In the genomic region with DNA sequence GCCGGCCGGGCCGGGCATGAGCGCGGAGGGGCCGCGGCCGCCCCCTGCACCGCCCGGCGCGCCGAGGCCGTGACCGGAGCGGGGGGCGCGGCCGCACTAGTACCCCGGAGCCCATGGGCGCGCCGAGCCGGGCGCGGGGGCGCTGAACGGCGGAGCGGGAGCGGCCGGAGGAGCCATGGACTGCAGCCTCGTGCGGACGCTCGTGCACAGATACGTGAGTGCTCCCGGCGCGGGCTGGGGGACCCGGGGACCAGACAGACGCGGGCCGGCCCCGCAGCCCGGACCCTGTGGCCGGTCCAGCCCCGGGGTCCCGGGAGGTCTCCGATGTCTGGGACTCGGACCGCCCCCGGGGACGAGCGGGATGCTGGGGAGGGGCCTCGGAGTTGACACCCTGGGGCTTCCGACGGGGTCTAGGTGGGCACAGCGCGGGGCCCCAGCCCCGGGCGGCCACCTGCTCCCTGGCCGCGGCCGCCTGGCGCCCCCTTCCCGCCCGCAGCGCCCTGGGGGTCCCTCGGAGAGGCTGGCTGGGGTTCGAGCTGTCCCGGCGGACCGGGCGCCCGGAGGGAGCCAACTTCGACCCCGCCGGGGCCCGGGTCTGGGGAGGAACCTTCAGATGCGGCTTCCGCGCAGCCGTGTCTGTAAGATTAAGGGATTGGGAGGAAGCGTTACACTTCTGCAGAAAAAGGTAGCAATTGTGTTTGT, we compare ENCODE assay signal across 8 cellular contexts. TPM values are rescaled to one million over a fixed set of nuclear protein-coding genes. Genes with fewer than 3 reads are reported as not detected.
DNase-seq lines count a peak whose midpoint lies in the region; ATAC-seq and TF ChIP-seq lines count a peak whose summit lies in the region.

No MANE protein-coding gene starts in this region.

- H3K9ac ChIP-seq in ES-I3 (ENCODE audit: low read depth, low read length) (peak overlapping the region; percentile 76), endocrine pancreas (ENCODE audit: control insufficient read depth, insufficient read depth, low read length) (peak overlapping the region; percentile 65)

- H3K9me3 ChIP-seq in ES-I3 (ENCODE audit: control insufficient read depth, insufficient read depth, low read length) (no peaks in the 10 kb centered on the region), WERI-Rb-1 (ENCODE audit: severe bottlenecking) (no peaks in the 10 kb centered on the region), endocrine pancreas (ENCODE audit: control insufficient read depth, low read length) (no peaks in the 10 kb centered on the region), tibial nerve (no peaks in the 10 kb centered on the region)

- H3K27me3 ChIP-seq in WERI-Rb-1 (ENCODE audit: insufficient read depth, low read depth, severe bottlenecking) (no peaks in the 10 kb centered on the region), endocrine pancreas (ENCODE audit: control insufficient read depth, insufficient read depth, low read length) (no peaks in the 10 kb centered on the region), tibial nerve (no peaks in the 10 kb centered on the region)

- WGBS in tibial nerve, 2 donors, result 0 to 1% methylated on average over 26 to 45 of the region's 85 CpGs

- peak; percentile 10 for ATAC-seq in GM21360 (IDR thresholded peaks at IDR 0.05; ENCODE audit: unreplicated experiment)
- ATAC-seq in HG03558 (IDR thresholded peaks at IDR 0.05; ENCODE audit: extremely low read depth, unreplicated experiment), result peak; percentile 7

- H3K27ac ChIP-seq in WERI-Rb-1 (peak overlapping the region; percentile 79), tibial nerve (peak overlapping the region; percentile 86 to 97 (median 94))

- TF ChIP-seq EP300 in tibial nerve (IDR thresholded peaks at IDR 0.05), result no peak

- TF ChIP-seq POLR2A in tibial nerve (IDR thresholded peaks at IDR 0.05), result no peak

- H3K36me3 ChIP-seq in ES-I3 (ENCODE audit: insufficient read depth, low read length) (0 out of 2 replicates have a peak, but pooled peaks cover 2% of the 10 kb centered on the region), WERI-Rb-1 (no peaks in the 10 kb centered on the region; the same call in 1 of the 2 replicates), endocrine pancreas (ENCODE audit: control insufficient read depth, insufficient read depth, low read length) (no peaks in the 10 kb centered on the region), tibial nerve (peaks cover 0 to 8% (median 0%) of the 10 kb centered on the region in 3 donors)

- no peak for TF ChIP-seq CTCF in WERI-Rb-1 (IDR thresholded peaks at IDR 0.05; ENCODE audit: low read depth, low read length)
- no peak for TF ChIP-seq CTCF in tibial nerve (IDR thresholded peaks at IDR 0.05)

- H3K4me3 ChIP-seq in WERI-Rb-1 (ENCODE audit: low read depth, low read length), result peak overlapping the region; percentile 89
- H3K4me3 ChIP-seq in endocrine pancreas (ENCODE audit: control insufficient read depth, insufficient read depth, low read length), result peak overlapping the region; percentile 16
- H3K4me3 ChIP-seq in tibial nerve, result peak overlapping the region; percentile 83 to 98 (median 94)

- H3K4me1 ChIP-seq in ES-I3 (ENCODE audit: insufficient read depth, low read length) (peaks cover 20% of the 10 kb centered on the region; the same call in 1 of the 2 replicates), endocrine pancreas (ENCODE audit: control insufficient read depth, insufficient read depth, low read length) (no peaks in the 10 kb centered on the region), tibial nerve (peaks cover 0 to 45% (median 12%) of the 10 kb centered on the region in 4 donors)

- DNase-seq in WERI-Rb-1, result peak; percentile 73
- DNase-seq in mucosa of gallbladder (ENCODE audit: low spot score), result peak; percentile 31
- no peak for DNase-seq in tibial nerve (ENCODE audit: low spot score in 2 of 2)
- DNase-seq in iPS-NIHi7 (ENCODE audit: extremely low spot score), result no peak

RNA-seq across cellular contexts. Expression of gene ATP11A, which starts 0.6 kb away (rescaled TPM):
- total RNA-seq in mucosa of gallbladder, result 191 TPM
- 10 to 100 TPM; 24.7 to 61.5 (median 35.0) TPM for total RNA-seq in tibial nerve

Comparison
In these comparisons a context has a peak if more than half of its experiments do, and no peak if none do; other contexts are left out.
1. DNase-seq: peak in WERI-Rb-1 (single experiment) and mucosa of gallbladder (single experiment); none in tibial nerve (0 of 2) and iPS-NIHi7 (single experiment).
2. H3K4me3 ChIP-seq: peak in every context shown above with its lines; median percentile 94 in tibial nerve; 89 in WERI-Rb-1; 16 in endocrine pancreas.